ENCODE assay signal across 1 cellular context in the genomic region with DNA sequence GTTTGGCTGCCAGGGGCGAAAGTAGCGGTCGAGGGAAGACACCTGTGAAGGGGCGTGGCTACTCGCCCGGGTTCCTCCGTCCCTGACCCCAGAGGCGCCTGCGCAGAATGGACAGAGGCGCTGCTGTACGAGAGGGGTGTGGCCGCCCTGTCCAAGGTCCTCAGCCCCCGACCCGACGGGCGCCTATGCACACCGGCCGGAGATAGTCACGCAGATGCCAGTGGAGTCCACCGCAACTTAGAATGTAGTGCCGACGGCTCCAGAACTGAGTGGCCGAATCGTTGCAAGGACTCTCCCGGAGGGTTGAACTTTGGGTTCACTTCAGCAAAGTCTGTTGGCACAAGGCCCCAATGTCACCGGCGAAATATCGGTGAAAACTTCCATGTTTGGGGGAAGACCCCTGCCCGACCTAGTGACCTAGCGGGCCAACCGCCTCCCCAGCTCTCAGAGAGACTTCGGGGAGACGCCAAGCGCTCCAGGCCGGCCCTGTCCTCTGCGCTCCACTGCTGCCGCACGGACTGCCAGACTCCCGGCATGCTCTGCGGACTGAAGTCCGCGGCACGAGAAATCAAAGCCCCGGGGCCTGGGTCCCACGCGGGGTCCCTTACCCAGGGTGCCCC.
TF ChIP-seq lines count a peak whose summit lies in the region.

No MANE protein-coding gene starts in this region.

TF ChIP-seq in HepG2, 621 proteins besides CTCF, POLR2A, EP300 and RAD21 (continued from another document and continues in another):
- TF ChIP-seq, protein P1, sequence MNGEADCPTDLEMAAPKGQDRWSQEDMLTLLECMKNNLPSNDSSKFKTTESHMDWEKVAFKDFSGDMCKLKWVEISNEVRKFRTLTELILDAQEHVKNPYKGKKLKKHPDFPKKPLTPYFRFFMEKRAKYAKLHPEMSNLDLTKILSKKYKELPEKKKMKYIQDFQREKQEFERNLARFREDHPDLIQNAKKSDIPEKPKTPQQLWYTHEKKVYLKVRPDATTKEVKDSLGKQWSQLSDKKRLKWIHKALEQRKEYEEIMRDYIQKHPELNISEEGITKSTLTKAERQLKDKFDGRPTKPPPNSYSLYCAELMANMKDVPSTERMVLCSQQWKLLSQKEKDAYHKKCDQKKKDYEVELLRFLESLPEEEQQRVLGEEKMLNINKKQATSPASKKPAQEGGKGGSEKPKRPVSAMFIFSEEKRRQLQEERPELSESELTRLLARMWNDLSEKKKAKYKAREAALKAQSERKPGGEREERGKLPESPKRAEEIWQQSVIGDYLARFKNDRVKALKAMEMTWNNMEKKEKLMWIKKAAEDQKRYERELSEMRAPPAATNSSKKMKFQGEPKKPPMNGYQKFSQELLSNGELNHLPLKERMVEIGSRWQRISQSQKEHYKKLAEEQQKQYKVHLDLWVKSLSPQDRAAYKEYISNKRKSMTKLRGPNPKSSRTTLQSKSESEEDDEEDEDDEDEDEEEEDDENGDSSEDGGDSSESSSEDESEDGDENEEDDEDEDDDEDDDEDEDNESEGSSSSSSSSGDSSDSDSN (CRISPR knock-in tag; IDR thresholded peaks at IDR 0.05): peak; percentile 92
- TF ChIP-seq SRF (IDR thresholded peaks at IDR 0.05; ENCODE audit: low read depth, low read length) (no peak), ZNF260 (CRISPR knock-in tag; IDR thresholded peaks at IDR 0.05; ENCODE audit: borderline replicate concordance, low read depth) (no peak; the same call in 1 of the 2 replicates), ZNF510 (CRISPR knock-in tag; IDR thresholded peaks at IDR 0.05; ENCODE audit: low read depth) (peak; percentile 97; the same call in 1 of the 2 replicates), ZNF282 (IDR thresholded peaks at IDR 0.05; ENCODE audit: partially characterized antibody) (no peak), MTA1 (CRISPR knock-in tag; IDR thresholded peaks at IDR 0.05; ENCODE audit: borderline replicate concordance) (peak; percentile 98), ZNF619 (CRISPR knock-in tag; IDR thresholded peaks at IDR 0.05) (peak; percentile 89; the same call in 1 of the 2 replicates), ZNF180 (CRISPR knock-in tag; IDR thresholded peaks at IDR 0.05; ENCODE audit: borderline replicate concordance, low read depth) (no peak; the same call in 1 of the 2 replicates), SOX13 (IDR thresholded peaks at IDR 0.05) (peak; percentile 7; the same call in 1 of the 2 replicates), SOX13 (CRISPR knock-in tag; conservative IDR thresholded peaks at IDR 0.05 in 1 of 2, IDR thresholded peaks at IDR 0.05 in 1 of 2) (peak; percentile 62 to 77; a peak in 3 of 4 replicates), ZNF207 (IDR thresholded peaks at IDR 0.05; ENCODE audit: borderline replicate concordance) (no peak), TBL1XR1 (IDR thresholded peaks at IDR 0.05; ENCODE audit: borderline replicate concordance, low read length, partially characterized antibody) (peak; percentile 79), ZBTB8A (CRISPR knock-in tag; IDR thresholded peaks at IDR 0.05; ENCODE audit: borderline replicate concordance, low read depth) (peak; percentile 97), JDP2 (CRISPR knock-in tag; IDR thresholded peaks at IDR 0.05; ENCODE audit: borderline replicate concordance) (no peak), TP53 (CRISPR knock-in tag; conservative IDR thresholded peaks at IDR 0.05) (peak; percentile 90), HNF4A (CRISPR knock-in tag; IDR thresholded peaks at IDR 0.05) (peak; percentile 98), ZNF10 (CRISPR knock-in tag; IDR thresholded peaks at IDR 0.05; ENCODE audit: borderline replicate concordance, low read depth) (0 out of 2 replicates have a peak, but pooled peaks have one; percentile 93), FOXM1 (CRISPR knock-in tag; IDR thresholded peaks at IDR 0.05) (no peak), DR1 (CRISPR knock-in tag; IDR thresholded peaks at IDR 0.05) (no peak; the same call in 1 of the 2 replicates), ZNF350 (CRISPR knock-in tag; IDR thresholded peaks at IDR 0.05; ENCODE audit: borderline replicate concordance, low read depth) (peak; percentile 100), ZNF780A (CRISPR knock-in tag; IDR thresholded peaks at IDR 0.05) (peak; percentile 80; the same call in 1 of the 2 replicates), FOXO1 (CRISPR knock-in tag; IDR thresholded peaks at IDR 0.05) (peak; percentile 79), ZNF160 (CRISPR knock-in tag; IDR thresholded peaks at IDR 0.05) (peak; percentile 88), HCFC1 (IDR thresholded peaks at IDR 0.05; ENCODE audit: low read depth, low read length) (no peak), ZBTB14 (CRISPR knock-in tag; IDR thresholded peaks at IDR 0.05) (peak; percentile 56), U2AF2 (IDR thresholded peaks at IDR 0.05; ENCODE audit: low read depth, low read length) (0 out of 2 replicates have a peak, but pooled peaks have one; percentile 76), ZSCAN30 (CRISPR knock-in tag; IDR thresholded peaks at IDR 0.05) (no peak), SMARCE1 (IDR thresholded peaks at IDR 0.05; ENCODE audit: borderline replicate concordance) (no peak), ZNF547 (CRISPR knock-in tag; IDR thresholded peaks at IDR 0.05) (peak; percentile 98), DMTF1 (CRISPR knock-in tag; IDR thresholded peaks at IDR 0.05) (peak; percentile 90; the same call in 1 of the 2 replicates), ZNF335 (CRISPR knock-in tag; IDR thresholded peaks at IDR 0.05) (peak; percentile 87), HHEX (CRISPR knock-in tag; IDR thresholded peaks at IDR 0.05) (0 out of 2 replicates have a peak, but pooled peaks have one; percentile 32), ZFP36L1 (CRISPR knock-in tag; IDR thresholded peaks at IDR 0.05) (peak; percentile 14), ZC3H4 (CRISPR knock-in tag; IDR thresholded peaks at IDR 0.05; ENCODE audit: borderline replicate concordance) (peak; percentile 88), ZNF572 (CRISPR knock-in tag; IDR thresholded peaks at IDR 0.05) (peak; percentile 99), ZNF766 (CRISPR knock-in tag; IDR thresholded peaks at IDR 0.05; ENCODE audit: borderline replicate concordance) (peak; percentile 96; the same call in 1 of the 2 replicates), PREB (CRISPR knock-in tag; IDR thresholded peaks at IDR 0.05) (no peak; the same call in 1 of the 2 replicates), IKZF4 (CRISPR knock-in tag; IDR thresholded peaks at IDR 0.05; ENCODE audit: borderline replicate concordance, low read depth, not compliant biosample characterization) (peak; percentile 74), ZBTB20 (CRISPR knock-in tag; IDR thresholded peaks at IDR 0.05; ENCODE audit: borderline replicate concordance, low read depth) (peak; percentile 98), ZNF709 (CRISPR knock-in tag; IDR thresholded peaks at IDR 0.05) (peak; percentile 100), TGIF2 (CRISPR knock-in tag; IDR thresholded peaks at IDR 0.05) (peak; percentile 71), ZSCAN29 (CRISPR knock-in tag; conservative IDR thresholded peaks at IDR 0.05) (no peak), GATAD2A (CRISPR knock-in tag; IDR thresholded peaks at IDR 0.05) (peak; percentile 80), HDAC2 (CRISPR knock-in tag; IDR thresholded peaks at IDR 0.05) (peak; percentile 87), NKX3-1 (CRISPR knock-in tag; IDR thresholded peaks at IDR 0.05) (peak; percentile 86), THRA (CRISPR knock-in tag; IDR thresholded peaks at IDR 0.05; ENCODE audit: borderline replicate concordance) (peak; percentile 79), ZNF737 (CRISPR knock-in tag; IDR thresholded peaks at IDR 0.05; ENCODE audit: borderline replicate concordance) (peak; percentile 96; the same call in 1 of the 2 replicates), ARID2 (CRISPR knock-in tag; IDR thresholded peaks at IDR 0.05; ENCODE audit: borderline replicate concordance) (peak; percentile 58; the same call in 1 of the 2 replicates), JUNB (CRISPR knock-in tag; IDR thresholded peaks at IDR 0.05; ENCODE audit: borderline replicate concordance) (no peak), POLR2G (IDR thresholded peaks at IDR 0.05; ENCODE audit: low read depth, low read length) (peak; percentile 96), ZNF775 (CRISPR knock-in tag; IDR thresholded peaks at IDR 0.05; ENCODE audit: borderline replicate concordance) (peak; percentile 82; the same call in 1 of the 2 replicates), SOX5 (CRISPR knock-in tag; IDR thresholded peaks at IDR 0.05; ENCODE audit: borderline replicate concordance) (peak; percentile 77)
- TF ChIP-seq, protein P2, sequence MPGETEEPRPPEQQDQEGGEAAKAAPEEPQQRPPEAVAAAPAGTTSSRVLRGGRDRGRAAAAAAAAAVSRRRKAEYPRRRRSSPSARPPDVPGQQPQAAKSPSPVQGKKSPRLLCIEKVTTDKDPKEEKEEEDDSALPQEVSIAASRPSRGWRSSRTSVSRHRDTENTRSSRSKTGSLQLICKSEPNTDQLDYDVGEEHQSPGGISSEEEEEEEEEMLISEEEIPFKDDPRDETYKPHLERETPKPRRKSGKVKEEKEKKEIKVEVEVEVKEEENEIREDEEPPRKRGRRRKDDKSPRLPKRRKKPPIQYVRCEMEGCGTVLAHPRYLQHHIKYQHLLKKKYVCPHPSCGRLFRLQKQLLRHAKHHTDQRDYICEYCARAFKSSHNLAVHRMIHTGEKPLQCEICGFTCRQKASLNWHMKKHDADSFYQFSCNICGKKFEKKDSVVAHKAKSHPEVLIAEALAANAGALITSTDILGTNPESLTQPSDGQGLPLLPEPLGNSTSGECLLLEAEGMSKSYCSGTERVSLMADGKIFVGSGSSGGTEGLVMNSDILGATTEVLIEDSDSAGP (CRISPR knock-in tag; IDR thresholded peaks at IDR 0.05; ENCODE audit: borderline replicate concordance): peak; percentile 97
- TF ChIP-seq, protein P3, sequence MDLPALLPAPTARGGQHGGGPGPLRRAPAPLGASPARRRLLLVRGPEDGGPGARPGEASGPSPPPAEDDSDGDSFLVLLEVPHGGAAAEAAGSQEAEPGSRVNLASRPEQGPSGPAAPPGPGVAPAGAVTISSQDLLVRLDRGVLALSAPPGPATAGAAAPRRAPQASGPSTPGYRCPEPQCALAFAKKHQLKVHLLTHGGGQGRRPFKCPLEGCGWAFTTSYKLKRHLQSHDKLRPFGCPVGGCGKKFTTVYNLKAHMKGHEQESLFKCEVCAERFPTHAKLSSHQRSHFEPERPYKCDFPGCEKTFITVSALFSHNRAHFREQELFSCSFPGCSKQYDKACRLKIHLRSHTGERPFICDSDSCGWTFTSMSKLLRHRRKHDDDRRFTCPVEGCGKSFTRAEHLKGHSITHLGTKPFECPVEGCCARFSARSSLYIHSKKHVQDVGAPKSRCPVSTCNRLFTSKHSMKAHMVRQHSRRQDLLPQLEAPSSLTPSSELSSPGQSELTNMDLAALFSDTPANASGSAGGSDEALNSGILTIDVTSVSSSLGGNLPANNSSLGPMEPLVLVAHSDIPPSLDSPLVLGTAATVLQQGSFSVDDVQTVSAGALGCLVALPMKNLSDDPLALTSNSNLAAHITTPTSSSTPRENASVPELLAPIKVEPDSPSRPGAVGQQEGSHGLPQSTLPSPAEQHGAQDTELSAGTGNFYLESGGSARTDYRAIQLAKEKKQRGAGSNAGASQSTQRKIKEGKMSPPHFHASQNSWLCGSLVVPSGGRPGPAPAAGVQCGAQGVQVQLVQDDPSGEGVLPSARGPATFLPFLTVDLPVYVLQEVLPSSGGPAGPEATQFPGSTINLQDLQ (CRISPR knock-in tag; IDR thresholded peaks at IDR 0.05): no peak; the same call in 1 of the 2 replicates
- TF ChIP-seq, protein P4, sequence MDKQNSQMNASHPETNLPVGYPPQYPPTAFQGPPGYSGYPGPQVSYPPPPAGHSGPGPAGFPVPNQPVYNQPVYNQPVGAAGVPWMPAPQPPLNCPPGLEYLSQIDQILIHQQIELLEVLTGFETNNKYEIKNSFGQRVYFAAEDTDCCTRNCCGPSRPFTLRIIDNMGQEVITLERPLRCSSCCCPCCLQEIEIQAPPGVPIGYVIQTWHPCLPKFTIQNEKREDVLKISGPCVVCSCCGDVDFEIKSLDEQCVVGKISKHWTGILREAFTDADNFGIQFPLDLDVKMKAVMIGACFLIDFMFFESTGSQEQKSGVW (CRISPR knock-in tag; IDR thresholded peaks at IDR 0.05; ENCODE audit: borderline replicate concordance): peak; percentile 73; the same call in 1 of the 2 replicates
